Comparison of ENCODE assay signal across 15 cellular contexts in genomic region chr19:13652810-13653590, GRCh38.
DNase-seq lines count a peak whose midpoint lies in the region; ATAC-seq and TF ChIP-seq lines count a peak whose summit lies in the region.
"Had no signal": no experiment of that assay in that cellular context is flagged by ENCODE, and none has a peak within 500 bp of the region (broad histone marks: within the 10 kb centered on the region; RNA-seq: fewer than 3 reads in every experiment).

No MANE protein-coding gene starts in this region.

- H3K9ac ChIP-seq in mammary epithelial cell (ENCODE audit: insufficient read depth, low read length) = no peak overlapping the region

- no peaks in the 10 kb centered on the region for H3K9me3 Mint-ChIP-seq in MCF 10A (ENCODE audit: unreplicated experiment)
- peaks cover 0 to 6% of the 10 kb centered on the region in 2 donors for H3K9me3 Mint-ChIP-seq in stimulated activated naive B cell treated with anti-CD40 and anti-IgM and Interleukin-4, amounts not matched to agents 10 μg/mL and 1 μg/mL and 100 μg/mL, for 72 hours

- H3K27me3 ChIP-seq in mammary epithelial cell (ENCODE audit: insufficient read depth, low read length) = no peaks in the 10 kb centered on the region

- no peak overlapping the region for H3K27ac Mint-ChIP-seq in MCF 10A (ENCODE audit: low read depth, unreplicated experiment)
- no peak overlapping the region for H3K27ac Mint-ChIP-seq in stimulated activated naive B cell treated with anti-CD40 and anti-IgM and Interleukin-4, amounts not matched to agents 10 μg/mL and 1 μg/mL and 100 μg/mL, for 72 hours
- H3K27ac Mint-ChIP-seq: mesothelial cell of epicardium had no signal

- H3K4me3 ChIP-seq in mammary epithelial cell (replicated peaks in 1 of 3; ENCODE audit: insufficient read depth in 1 of 3, low read depth in 2 of 3, low read length in 3 of 3) = no peak overlapping the region

- H3K4me2 ChIP-seq in mammary epithelial cell (ENCODE audit: insufficient read depth, low read depth, low read length) = no peak overlapping the region

- POLR2A ChIA-PET in MCF 10A (lab: Yijun Ruan, JAX) = interaction anchor here (0.5 to 2.7 kb wide), 6 partner anchors 10 to 29 kb away, joined by 3 to 8 read pairs (median 3); no protein-coding TSS in a partner anchor

- H3K27ac ChIP-seq in mammary epithelial cell (ENCODE audit: insufficient read depth, low read depth, low read length) = no peak overlapping the region
- H3K27ac ChIP-seq: VCaP had no signal

- CTCF ChIA-PET in mammary epithelial cell (lab: Charles Lee; ENCODE audit: low non-redundant PET) (no interaction called here), MCF 10A (lab: Yijun Ruan, JAX) (interaction anchor here (0.6 to 1.0 kb wide), 2 partner anchors 30 to 702 kb away, joined by 4 read pairs; no protein-coding TSS in a partner anchor)

- peaks cover 6% of the 10 kb centered on the region for H3K4me1 ChIP-seq in mammary epithelial cell (ENCODE audit: insufficient read depth, low read length)

- no peak overlapping the region for H3K4me3 Mint-ChIP-seq in MCF 10A (ENCODE audit: unreplicated experiment)
- H3K4me3 Mint-ChIP-seq in stimulated activated naive B cell treated with anti-CD40 and anti-IgM and Interleukin-4, amounts not matched to agents 10 μg/mL and 1 μg/mL and 100 μg/mL, for 72 hours = no peak overlapping the region
- H3K4me3 Mint-ChIP-seq: mesothelial cell of epicardium had no signal

- H2AFZ ChIP-seq in mammary epithelial cell (ENCODE audit: low read depth, low read length) = peak overlapping the region; percentile 34

- H3K36me3 Mint-ChIP-seq in MCF 10A (ENCODE audit: insufficient read depth, unreplicated experiment) = peaks cover 5% of the 10 kb centered on the region
- peaks cover 0 to 3% of the 10 kb centered on the region in 2 donors for H3K36me3 Mint-ChIP-seq in stimulated activated naive B cell treated with anti-CD40 and anti-IgM and Interleukin-4, amounts not matched to agents 10 μg/mL and 1 μg/mL and 100 μg/mL, for 72 hours
- H3K36me3 Mint-ChIP-seq: mesothelial cell of epicardium had no signal

- BruUV-seq in mammary epithelial cell (replicated peaks; lab: Mats Ljungman, UMichigan) (no TSS peak), MCF 10A (replicated peaks; lab: Mats Ljungman, UMichigan) (no TSS peak)

- no peak for DNase-seq in mammary epithelial cell
- no peak for DNase-seq in MCF 10A (ENCODE audit: unreplicated experiment)
- DNase-seq in NCI-H146 treated with DMSO at 0.1 percent for 48 hours (lab: John Stamatoyannopoulos, UW; ENCODE audit: unreplicated experiment) = peak; percentile 90
- peak; percentile 24 for DNase-seq in SW480 (ENCODE audit: low spot score)
- no peak for DNase-seq in stimulated activated naive B cell treated with anti-CD40 and anti-IgM and Interleukin-4, amounts not matched to agents 10 μg/mL and 1 μg/mL and 100 μg/mL, for 72 hours
- no peak for DNase-seq in activated CD4-positive, alpha-beta T cell treated with anti-CD3 and anti-CD28 coated beads for 48 hours
- no peak for DNase-seq in NCI-H446 (lab: John Stamatoyannopoulos, UW)
- DNase-seq in HUDEP-2 (lab: John Stamatoyannopoulos, UW; ENCODE audit: unreplicated experiment in 76 of 76) = no peak
- DNase-seq: dermis blood vessel endothelial cell, glutamatergic neuron, kidney, right cardiac atrium had no signal

- 93% methylated on average over 2 of the region's 5 CpGs for WGBS in mammary epithelial cell (ENCODE audit: low coverage, missing lambda C conversion rate)

- H3K4me1 Mint-ChIP-seq in MCF 10A (ENCODE audit: insufficient read depth, unreplicated experiment) = peaks cover 6% of the 10 kb centered on the region
- H3K4me1 Mint-ChIP-seq in stimulated activated naive B cell treated with anti-CD40 and anti-IgM and Interleukin-4, amounts not matched to agents 10 μg/mL and 1 μg/mL and 100 μg/mL, for 72 hours = peaks cover 0 to 3% of the 10 kb centered on the region in 2 donors
- H3K4me1 Mint-ChIP-seq: mesothelial cell of epicardium had no signal

- H3K36me3 ChIP-seq in mammary epithelial cell (ENCODE audit: insufficient read depth, low read length) = no peaks in the 10 kb centered on the region

- H3K79me2 ChIP-seq in mammary epithelial cell (ENCODE audit: insufficient read depth, low read length) = no peaks in the 10 kb centered on the region

- dilution Hi-C loops in mammary epithelial cell (cut with HindIII; ENCODE audit: low sequenced_read_pairs) = no loop called here

- in situ Hi-C loops in mammary epithelial cell (cut with MboI; ENCODE audit: low sequenced_read_pairs in 2 of 2) = no loop called here

- no peaks in the 10 kb centered on the region for H3K9me3 ChIP-seq in mammary epithelial cell (replicated peaks; ENCODE audit: insufficient read depth, low read length)

- H4K20me1 ChIP-seq in mammary epithelial cell (ENCODE audit: insufficient read depth, low read length) = no peaks in the 10 kb centered on the region

- no peaks in the 10 kb centered on the region for H3K27me3 Mint-ChIP-seq in MCF 10A (ENCODE audit: insufficient read depth, unreplicated experiment)
- H3K27me3 Mint-ChIP-seq in stimulated activated naive B cell treated with anti-CD40 and anti-IgM and Interleukin-4, amounts not matched to agents 10 μg/mL and 1 μg/mL and 100 μg/mL, for 72 hours = peaks cover 6 to 7% of the 10 kb centered on the region in 2 donors

- TF ChIP-seq CTCF in mammary epithelial cell (conservative IDR thresholded peaks at IDR 0.05 in 1 of 2, IDR thresholded peaks at IDR 0.05 in 1 of 2; ENCODE audit: extremely low read depth in 1 of 2, insufficient read depth in 1 of 2, low read depth in 1 of 2, low read length in 2 of 2) (no peak), MCF 10A (IDR thresholded peaks at IDR 0.05; ENCODE audit: unreplicated experiment) (no peak)

- ATAC-seq in stimulated activated naive B cell treated with anti-CD40 and anti-IgM and Interleukin-4, amounts not matched to agents 10 μg/mL and 1 μg/mL and 100 μg/mL, for 72 hours (replicated peaks) = peak; percentile 25 to 38
- ATAC-seq: Panc1, right cardiac atrium had no signal

- intact Hi-C loops in mammary epithelial cell (cut with micrococcal nuclease) (no loop called here), MCF 10A (cut with micrococcal nuclease) (no loop called here)

Comparison
In these comparisons a context has a peak if more than half of its experiments do, and no peak if none do; other contexts are left out.
1. DNase-seq: peak in NCI-H146 treated with DMSO at 0.1 percent for 48 hours (single experiment) and SW480 (single experiment); none in mammary epithelial cell (single experiment), MCF 10A (single experiment), stimulated activated naive B cell treated with anti-CD40 and anti-IgM and Interleukin-4, amounts not matched to agents 10 μg/mL and 1 μg/mL and 100 μg/mL, for 72 hours (single experiment), activated CD4-positive, alpha-beta T cell treated with anti-CD3 and anti-CD28 coated beads for 48 hours (single experiment), NCI-H446 (0 of 2) and HUDEP-2 (0 of 76).